ENCODE assay signal across 8 cellular contexts in genomic region chrX:40108084-40108958, GRCh38.
DNase-seq lines count a peak whose midpoint lies in the region; ATAC-seq and TF ChIP-seq lines count a peak whose summit lies in the region.

No MANE protein-coding gene starts in this region.

- H2AFZ ChIP-seq in Loucy (ENCODE audit: low read length) = no peak overlapping the region

- no peaks in the 10 kb centered on the region for H3K27me3 Mint-ChIP-seq in stimulated activated naive CD8-positive, alpha-beta T cell treated with anti-CD3 and anti-CD28 coated beads, Interleukin-15, amount 100 ng/mL, for 72 hours

- peak overlapping the region; percentile 83 for H3K27ac ChIP-seq in brain microvascular endothelial cell

- in situ Hi-C loops in brain microvascular endothelial cell (cut with HindIII; ENCODE audit: low pct_ligation_motif_present, low sequenced_read_pairs) = no loop called here

- H3F3A ChIP-seq in Loucy (ENCODE audit: low read depth) = no peaks in the 10 kb centered on the region

- H3K9ac ChIP-seq in Loucy (ENCODE audit: low read depth, low read length, poor library complexity, severe bottlenecking) = peak overlapping the region; percentile 94

- peaks cover 20% of the 10 kb centered on the region for H3K4me1 ChIP-seq in Loucy (ENCODE audit: insufficient read depth, low read length, poor library complexity, severe bottlenecking)

- TF ChIP-seq CTCF in Loucy (conservative IDR thresholded peaks at IDR 0.05; ENCODE audit: low read length) (no peak), brain microvascular endothelial cell (IDR thresholded peaks at IDR 0.05; ENCODE audit: low read depth, low read length, missing control alignments) (no peak)

- H3K4me1 Mint-ChIP-seq in stimulated activated naive CD8-positive, alpha-beta T cell treated with anti-CD3 and anti-CD28 coated beads, Interleukin-15, amount 100 ng/mL, for 72 hours = peaks cover 17% of the 10 kb centered on the region

- no peaks in the 10 kb centered on the region for H3K9me3 Mint-ChIP-seq in stimulated activated naive CD8-positive, alpha-beta T cell treated with anti-CD3 and anti-CD28 coated beads, Interleukin-15, amount 100 ng/mL, for 72 hours

- ATAC-seq in stimulated activated naive CD8-positive, alpha-beta T cell treated with anti-CD3 and anti-CD28 coated beads, Interleukin-15, amount 100 ng/mL, for 72 hours = no peak
- ATAC-seq in GM21367 (IDR thresholded peaks at IDR 0.05; ENCODE audit: unreplicated experiment) (no peak), HG03025 (IDR thresholded peaks at IDR 0.05; ENCODE audit: low FRiP score, unreplicated experiment) (no peak)

- peak overlapping the region; percentile 62 to 68 for H3K4me3 Mint-ChIP-seq in stimulated activated naive CD8-positive, alpha-beta T cell treated with anti-CD3 and anti-CD28 coated beads, Interleukin-15, amount 100 ng/mL, for 72 hours

- H3K4me3 ChIP-seq in Loucy (ENCODE audit: low read length, poor library complexity, severe bottlenecking) (peak overlapping the region; percentile 81), brain microvascular endothelial cell (ENCODE audit: low read depth, low read length) (peak overlapping the region; percentile 31)

- H4K20me1 ChIP-seq in Loucy (ENCODE audit: insufficient read depth, low read length, poor library complexity, severe bottlenecking) = no peaks in the 10 kb centered on the region

- peak overlapping the region; percentile 99 for H3K4me2 ChIP-seq in Loucy (ENCODE audit: low read depth, low read length, poor library complexity, severe bottlenecking)

- no peaks in the 10 kb centered on the region for H3K36me3 ChIP-seq in Loucy (ENCODE audit: insufficient read depth, low read length)
- H3K36me3 ChIP-seq in brain microvascular endothelial cell (replicated peaks) = no peaks in the 10 kb centered on the region

- no peaks in the 10 kb centered on the region for H3K9me2 ChIP-seq in Loucy (replicated peaks; ENCODE audit: low read depth, low read length)

- H3K79me2 ChIP-seq in Loucy (ENCODE audit: insufficient read depth, low read length) = peaks cover 77% of the 10 kb centered on the region

- H3K27ac Mint-ChIP-seq in stimulated activated naive CD8-positive, alpha-beta T cell treated with anti-CD3 and anti-CD28 coated beads, Interleukin-15, amount 100 ng/mL, for 72 hours = no peak overlapping the region

- H3K9me3 ChIP-seq in Loucy (ENCODE audit: insufficient read depth, low read depth, low read length) = no peaks in the 10 kb centered on the region

- H3K27me3 ChIP-seq in Loucy (ENCODE audit: insufficient read depth, low read length, poor library complexity, severe bottlenecking) = no peaks in the 10 kb centered on the region
- H3K27me3 ChIP-seq in brain microvascular endothelial cell (replicated peaks) = no peaks in the 10 kb centered on the region

- DNase-seq in DMS53 treated with DMSO at 0.1 percent for 48 hours (lab: John Stamatoyannopoulos, UW; ENCODE audit: unreplicated experiment) (peak; percentile 73), brain microvascular endothelial cell (no peak), kidney tubule cell (ENCODE audit: low spot score) (peak; percentile 81), SKM-1 (lab: John Stamatoyannopoulos, UW; ENCODE audit: unreplicated experiment) (no peak)
- no peak for DNase-seq in stimulated activated naive CD8-positive, alpha-beta T cell treated with anti-CD3 and anti-CD28 coated beads, Interleukin-15, amount 100 ng/mL, for 72 hours

Comparison
In these comparisons a context has a peak if more than half of its experiments do, and no peak if none do; other contexts are left out.
1. DNase-seq: peak in DMS53 treated with DMSO at 0.1 percent for 48 hours (single experiment) and kidney tubule cell (single experiment); none in brain microvascular endothelial cell (single experiment), stimulated activated naive CD8-positive, alpha-beta T cell treated with anti-CD3 and anti-CD28 coated beads, Interleukin-15, amount 100 ng/mL, for 72 hours (0 of 2) and SKM-1 (single experiment).